In genomic region chr14:30227871-30228270, GRCh38 we compare ENCODE assay signal across 9 cellular contexts.
A peak's percentile ranks its signal among the peaks of the same experiment; 100 is the strongest.
DNase-seq lines count a peak whose midpoint lies in the region; ATAC-seq, FAIRE-seq and TF ChIP-seq lines count a peak whose summit lies in the region.
"Had no signal": no experiment of that assay in that cellular context is flagged by ENCODE, and none has a peak within 500 bp of the region (broad histone marks: within the 10 kb centered on the region; RNA-seq: fewer than 3 reads in every experiment).

No MANE protein-coding gene starts in this region.

- no peaks in the 10 kb centered on the region for H4K20me1 ChIP-seq in IMR-90 (ENCODE audit: insufficient read depth, low read length)

- H3K27ac ChIP-seq in IMR-90 (ENCODE audit: insufficient read depth, low read length): peak overlapping the region; percentile 21; the same call in 1 of the 2 replicates
- peak overlapping the region; percentile 58 for H3K27ac ChIP-seq in caudate nucleus (ENCODE audit: low read depth, low read length)
- H3K27ac ChIP-seq in vagina: no peak overlapping the region

- FAIRE-seq in urothelium cell line (lab: Jason Lieb, UNC): no peak

- dilution Hi-C loops in IMR-90 (cut with HindIII; ENCODE audit: low sequenced_read_pairs, unreplicated experiment): no loop called here

- peak overlapping the region; percentile 55 for H2BK5ac ChIP-seq in IMR-90 (ENCODE audit: low read depth, low read length, poor library complexity, severe bottlenecking)

- peak; percentile 59 for ATAC-seq in IMR-90 (ENCODE audit: low read depth)
- no peak for ATAC-seq in GM18873 (IDR thresholded peaks at IDR 0.05; ENCODE audit: low FRiP score, unreplicated experiment)
- ATAC-seq: natural killer cell treated with Interleukin-12 subunit alpha and Interleukin-12 subunit beta and Interleukin-15 and Interleukin-18, amount 100 ng/mL, for 72 hours had no signal

- H4K91ac ChIP-seq in IMR-90 (ENCODE audit: insufficient read depth, low read depth, low read length): no peak overlapping the region

- H2AFZ ChIP-seq in IMR-90 (replicated peaks; ENCODE audit: low read length, poor library complexity): no peak overlapping the region

- peak overlapping the region in 1 of 2 experiments; percentile 50; a peak in 1 of 4 replicates for H4K8ac ChIP-seq in IMR-90 (ENCODE audit: low read depth in 2 of 2, low read length in 2 of 2)

- no peak overlapping the region for H3K56ac ChIP-seq in IMR-90 (ENCODE audit: extremely low read depth, insufficient read depth, low read length)

- no CpG with 5 or more reads among the region's 2 CpGs for WGBS in IMR-90 (ENCODE audit: extremely low coverage in 2 of 2, insufficient read length in 1 of 2), 2 experiments

- peak overlapping the region; percentile 58; the same call in 1 of the 2 replicates for H2BK20ac ChIP-seq in IMR-90 (ENCODE audit: low read depth, low read length)

- peak overlapping the region; percentile 41 for H3K4me2 ChIP-seq in IMR-90 (ENCODE audit: low read depth, low read length)

- peak; percentile 81 for DNase-seq in IMR-90
- no peak for DNase-seq in caudate nucleus (lab: John Stamatoyannopoulos, UW)
- DNase-seq in kidney glomerular epithelial cell (lab: John Stamatoyannopoulos, UW): peak; percentile 42
- peak; percentile 44 for DNase-seq in urothelium cell line (ENCODE audit: low spot score)
- DNase-seq in BE2C: no peak
- no peak for DNase-seq in vagina (ENCODE audit: extremely low spot score in 2 of 2)
- DNase-seq: activated CD4-positive, alpha-beta memory T cell treated with anti-CD3 and anti-CD28 coated beads, Interleukin-2, amount 10 ng/mL, durations not matched to agents 7 days and 5 days had no signal

- H3K27me3 ChIP-seq in IMR-90 (ENCODE audit: control insufficient read depth, insufficient read depth, low read length) (no peaks in the 10 kb centered on the region), BE2C (no peaks in the 10 kb centered on the region), vagina (no peaks in the 10 kb centered on the region)

- H3K9me1 ChIP-seq in IMR-90 (ENCODE audit: insufficient read depth, low read length): peaks cover 3% of the 10 kb centered on the region; the same call in 1 of the 2 replicates

- peak overlapping the region; percentile 62; the same call in 1 of the 2 replicates for H2BK120ac ChIP-seq in IMR-90 (ENCODE audit: low read depth, low read length)

- H3K23ac ChIP-seq in IMR-90 (ENCODE audit: low read depth, low read length): no peak overlapping the region

- BruUV-seq in IMR-90 (replicated peaks; lab: Mats Ljungman, UMichigan): no TSS peak

- TF ChIP-seq POLR2A in IMR-90 (IDR thresholded peaks at IDR 0.05; ENCODE audit: low read depth, low read length): no peak
- no peak for TF ChIP-seq POLR2A in vagina (IDR thresholded peaks at IDR 0.05)

- peak overlapping the region; percentile 89; the same call in 1 of the 2 replicates for H3K18ac ChIP-seq in IMR-90 (ENCODE audit: low read depth, low read length)

- H3K4me3 ChIP-seq in IMR-90 (ENCODE audit: insufficient read depth, low read depth, low read length) (no peak overlapping the region), BE2C (ENCODE audit: low read depth, low read length) (no peak overlapping the region), vagina (no peak overlapping the region)

- CTCF ChIA-PET in IMR-90 (lab: Yijun Ruan, JAX): interaction anchor here (0.7 to 2.6 kb wide), 2 partner anchors 43 to 671 kb away, joined by 5 to 8 read pairs; no protein-coding TSS in a partner anchor

- H3K4me1 ChIP-seq in IMR-90 (ENCODE audit: control insufficient read depth, insufficient read depth, low read length) (peaks cover 7% of the 10 kb centered on the region), BE2C (no peaks in the 10 kb centered on the region), vagina (peaks cover 23% of the 10 kb centered on the region)

- TF ChIP-seq RAD21 in IMR-90 (IDR thresholded peaks at IDR 0.05; ENCODE audit: low read length): no peak

- no peak overlapping the region for H2AK5ac ChIP-seq in IMR-90 (ENCODE audit: low read depth, low read length)

- intact Hi-C loops in IMR-90 (cut with micrococcal nuclease): no loop called here
- intact Hi-C loops in vagina (cut with DNase I): no loop called here

- no peak overlapping the region for H2AK9ac ChIP-seq in IMR-90 (replicated peaks; ENCODE audit: low read depth, low read length, poor library complexity)

- no peaks in the 10 kb centered on the region for H3K9me3 ChIP-seq in IMR-90 (ENCODE audit: control insufficient read depth, insufficient read depth, low read length)
- no peaks in the 10 kb centered on the region for H3K9me3 ChIP-seq in BE2C
- no peaks in the 10 kb centered on the region for H3K9me3 ChIP-seq in vagina

- no peak overlapping the region; the same call in 1 of the 2 replicates for H4K5ac ChIP-seq in IMR-90 (ENCODE audit: low read depth, low read length)

- H2BK15ac ChIP-seq in IMR-90 (ENCODE audit: low read depth, low read length): 0 out of 3 replicates have a peak overlapping the region, but pooled peaks have one; percentile 80

- H3K14ac ChIP-seq in IMR-90 (replicated peaks; ENCODE audit: low read depth, low read length): peak overlapping the region; percentile 58; the same call in 1 of the 2 replicates

- POLR2A ChIA-PET in IMR-90 (lab: Charles Lee; ENCODE audit: unreplicated experiment): interaction anchor here (0.6 kb wide), 1 partner anchor 12 kb away, joined by 4 read pairs; no protein-coding TSS in a partner anchor

- no peak overlapping the region for H3K4ac ChIP-seq in IMR-90 (ENCODE audit: low read depth, low read length)

- in situ Hi-C loops in IMR-90 (cut with MboI; ENCODE audit: low sequenced_read_pairs): no loop called here

- no peak overlapping the region for H3K9ac ChIP-seq in IMR-90 (ENCODE audit: low read depth, low read length)

- no peaks in the 10 kb centered on the region for H3K79me1 ChIP-seq in IMR-90 (ENCODE audit: low read depth in 1 of 2, low read length in 2 of 2)

- no peak for TF ChIP-seq CTCF in IMR-90 (conservative IDR thresholded peaks at IDR 0.05; ENCODE audit: low read depth, low read length)
- TF ChIP-seq CTCF in BE2C (IDR thresholded peaks at IDR 0.05; ENCODE audit: low read depth, low read length): no peak
- TF ChIP-seq CTCF in vagina (IDR thresholded peaks at IDR 0.05): no peak

- no peaks in the 10 kb centered on the region for H3K36me3 ChIP-seq in IMR-90 (ENCODE audit: control insufficient read depth, insufficient read depth, low read length)
- no peaks in the 10 kb centered on the region for H3K36me3 ChIP-seq in BE2C
- H3K36me3 ChIP-seq in vagina: no peaks in the 10 kb centered on the region

TF ChIP-seq in IMR-90, 13 proteins besides CTCF, POLR2A, EP300 and RAD21:
- TF ChIP-seq RFX5 (IDR thresholded peaks at IDR 0.05; ENCODE audit: low read depth, low read length): no peak
- no peak for TF ChIP-seq BHLHE40 (IDR thresholded peaks at IDR 0.05; ENCODE audit: low read depth, low read length)
- no peak for TF ChIP-seq CHD1 (IDR thresholded peaks at IDR 0.05; ENCODE audit: low read depth, low read length)
- no peak for TF ChIP-seq RCOR1 (IDR thresholded peaks at IDR 0.05; ENCODE audit: insufficient replicate concordance, low read length)
- no peak for TF ChIP-seq ELK1 (IDR thresholded peaks at IDR 0.05; ENCODE audit: borderline replicate concordance, low read depth, low read length)
- TF ChIP-seq FOS (IDR thresholded peaks at IDR 0.05; ENCODE audit: low read depth, low read length): peak; percentile 64
- TF ChIP-seq MAFK (IDR thresholded peaks at IDR 0.05; ENCODE audit: low read depth, low read length): no peak
- TF ChIP-seq CEBPB (IDR thresholded peaks at IDR 0.05; ENCODE audit: low read depth, low read length): 0 out of 2 replicates have a peak, but pooled peaks have one; percentile 33
- TF ChIP-seq NFE2L2 (IDR thresholded peaks at IDR 0.05; ENCODE audit: low read depth, low read length): no peak
- no peak for TF ChIP-seq MXI1 (IDR thresholded peaks at IDR 0.05; ENCODE audit: borderline replicate concordance, low read depth, low read length)
- TF ChIP-seq USF2 (IDR thresholded peaks at IDR 0.05; ENCODE audit: low read depth, low read length): no peak
- no peak for TF ChIP-seq MAZ (IDR thresholded peaks at IDR 0.05; ENCODE audit: borderline replicate concordance, low read depth, low read length)
TF ChIP-seq in IMR-90: peak in this region for 2.

Comparison
In these comparisons a context has a peak if more than half of its experiments do, and no peak if none do; other contexts are left out.
1. DNase-seq: peak in IMR-90 (single experiment), kidney glomerular epithelial cell (single experiment) and urothelium cell line (single experiment); none in caudate nucleus (0 of 61), BE2C (single experiment) and vagina (0 of 2).